Comparison of ENCODE assay signal across 7 cellular contexts in the genomic region with DNA sequence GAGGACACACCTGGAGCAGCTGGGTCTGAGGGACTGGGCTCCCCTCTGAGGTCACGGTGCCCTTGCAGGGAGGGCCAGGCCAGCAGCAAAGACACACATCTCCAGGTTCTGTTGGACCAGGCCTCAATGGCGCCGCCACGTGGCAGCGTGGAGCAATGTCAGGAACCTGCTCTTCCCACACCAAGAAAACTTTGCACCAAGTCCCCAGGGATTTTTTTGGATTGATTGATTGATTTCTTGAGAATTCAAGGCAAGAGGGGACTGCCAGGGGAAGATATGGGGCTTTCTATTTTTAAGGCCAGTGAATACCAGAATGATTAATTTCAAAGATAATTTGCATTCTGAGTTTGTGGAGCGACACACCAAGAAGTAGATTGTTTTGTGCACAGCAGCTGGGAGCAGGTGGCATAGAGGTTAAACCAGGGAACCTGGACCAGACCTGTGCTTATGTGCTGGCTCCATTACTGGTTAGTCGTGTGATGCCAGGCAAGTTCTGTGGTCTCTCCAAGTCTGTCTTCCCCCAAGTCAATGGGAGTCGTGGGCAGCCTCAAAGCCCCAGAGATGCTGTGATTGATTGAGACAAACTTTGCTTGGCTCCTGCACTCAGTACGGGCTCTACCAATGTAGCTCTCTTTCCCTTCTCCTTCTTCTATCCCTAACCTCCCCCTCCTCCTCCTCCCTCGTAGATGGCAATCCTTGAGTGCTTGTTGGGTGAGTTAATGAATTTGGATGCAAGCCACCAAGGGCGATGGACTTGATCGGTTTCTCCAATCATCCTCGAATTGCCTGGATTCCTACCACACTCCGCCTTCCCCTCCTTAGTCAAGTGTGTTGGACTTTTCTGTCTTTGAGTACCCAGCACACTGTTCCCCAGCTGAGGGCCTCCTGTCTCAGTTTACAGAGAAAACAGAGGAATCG.
DNase-seq lines count a peak whose midpoint lies in the region; ATAC-seq and TF ChIP-seq lines count a peak whose summit lies in the region.

No MANE protein-coding gene starts in this region.

- H3K27me3 ChIP-seq in MG63 = no peaks in the 10 kb centered on the region

- intact Hi-C loops in left ventricle myocardium superior (cut with micrococcal nuclease) = no loop called here

- H3K4me3 ChIP-seq in MG63 = no peak overlapping the region

- TF ChIP-seq CTCF in GM12873 (IDR thresholded peaks at IDR 0.05; ENCODE audit: insufficient read depth, low read depth, low read length, missing control alignments) = peak; percentile 90

- no peak for ATAC-seq in left ventricle myocardium superior

- no peaks in the 10 kb centered on the region for H3K9me3 ChIP-seq in MG63

- no peaks in the 10 kb centered on the region for H3K36me3 ChIP-seq in MG63

- DNase-seq in MG63 (peak; percentile 19), left ventricle myocardium superior (peak; percentile 52), amniotic stem cell (lab: John Stamatoyannopoulos, UW) (no peak), NCI-H1930 (lab: John Stamatoyannopoulos, UW) (no peak)
- peak; percentile 27 for DNase-seq in activated T-helper 9 cell treated with anti-CD3 and anti-CD28 coated beads, Interleukin-2, amount 50 U/mL, for 16 hours (ENCODE audit: low read depth)
- DNase-seq in stimulated activated CD4-positive, alpha-beta T cell treated with anti-CD3 and anti-CD28 coated beads, Interleukin-4, amount 100 ng/mL, for 48 hours (ENCODE audit: low read depth in 2 of 2) = peak; percentile 35 to 49

Comparison
In these comparisons a context has a peak if more than half of its experiments do, and no peak if none do; other contexts are left out.
1. DNase-seq: peak in MG63 (single experiment), activated T-helper 9 cell treated with anti-CD3 and anti-CD28 coated beads, Interleukin-2, amount 50 U/mL, for 16 hours (single experiment), left ventricle myocardium superior (single experiment) and stimulated activated CD4-positive, alpha-beta T cell treated with anti-CD3 and anti-CD28 coated beads, Interleukin-4, amount 100 ng/mL, for 48 hours (2 of 2); none in amniotic stem cell (single experiment) and NCI-H1930 (0 of 2).